8 cellular contexts compared by ENCODE assay signal in genomic region chr15:90529008-90529368, GRCh38. TPM values are rescaled to one million over a fixed set of nuclear protein-coding genes. Genes with fewer than 3 reads are reported as not detected.
DNase-seq lines count a peak whose midpoint lies in the region; ATAC-seq and TF ChIP-seq lines count a peak whose summit lies in the region.

No MANE protein-coding gene starts in this region.

- H3K27me3 Mint-ChIP-seq in GM23338 (ENCODE audit: insufficient read depth, low read depth, poor library complexity) = peaks cover 34% of the 10 kb centered on the region
- no peaks in the 10 kb centered on the region for H3K27me3 Mint-ChIP-seq in T-helper 17 cell

- H3K27ac Mint-ChIP-seq in GM23338 = no peak overlapping the region
- peak overlapping the region; percentile 93 for H3K27ac Mint-ChIP-seq in T-helper 17 cell

- peaks cover 8% of the 10 kb centered on the region; the same call in 1 of the 2 replicates for H4K20me1 ChIP-seq in GM23338 (replicated peaks; ENCODE audit: insufficient read depth)

- ATAC-seq in GM23338 (no peak), T-helper 17 cell (no peak), gastrocnemius medialis (no peak), HG02852 (IDR thresholded peaks at IDR 0.05; ENCODE audit: unreplicated experiment) (no peak)

- in situ Hi-C loops in gastrocnemius medialis (cut with MboI; ENCODE audit: low sequenced_read_pairs in 4 of 4) = no loop called here

- H3K27me3 ChIP-seq in GM23338 (ENCODE audit: insufficient read depth) (peaks cover 51% of the 10 kb centered on the region), gastrocnemius medialis (no peaks in the 10 kb centered on the region)

- intact Hi-C loops in gastrocnemius medialis (cut with DNase I; ENCODE audit: low total_unique reads) = no loop called here

- peak overlapping the region; percentile 97 for H2AFZ ChIP-seq in GM23338

- H3K36me3 ChIP-seq in GM23338 (ENCODE audit: insufficient read depth) (no peaks in the 10 kb centered on the region), gastrocnemius medialis (no peaks in the 10 kb centered on the region)

- peaks cover 3% of the 10 kb centered on the region; the same call in 1 of the 2 replicates for H3F3A ChIP-seq in GM23338 (replicated peaks; ENCODE audit: low read depth)

- peak overlapping the region; percentile 80 for H3K4me2 ChIP-seq in GM23338

- H3K4me3 ChIP-seq in GM23338 = peak overlapping the region; percentile 79
- peak overlapping the region; percentile 69 for H3K4me3 ChIP-seq in fibroblast of villous mesenchyme (ENCODE audit: low read depth, low read length)
- peak overlapping the region; percentile 73 to 98 (median 83) for H3K4me3 ChIP-seq in gastrocnemius medialis

- TF ChIP-seq CTCF in GM23338 (conservative IDR thresholded peaks at IDR 0.05; ENCODE audit: low read depth in 2 of 2) (no peak), fibroblast of villous mesenchyme (IDR thresholded peaks at IDR 0.05; ENCODE audit: insufficient read depth, low read depth, low read length) (no peak), gastrocnemius medialis (IDR thresholded peaks at IDR 0.05 in 4 of 5, conservative IDR thresholded peaks at IDR 0.05 in 1 of 5) (no peak)

- TF ChIP-seq POLR2A in gastrocnemius medialis (IDR thresholded peaks at IDR 0.05) = no peak

- H3K4me1 ChIP-seq in GM23338 (ENCODE audit: insufficient read depth) (no peaks in the 10 kb centered on the region), gastrocnemius medialis (peaks cover 15 to 20% of the 10 kb centered on the region in 2 donors)

- no peaks in the 10 kb centered on the region; the same call in 2 of the 3 replicates for H3K36me3 Mint-ChIP-seq in GM23338 (ENCODE audit: low read depth)
- H3K36me3 Mint-ChIP-seq in T-helper 17 cell (ENCODE audit: low read depth) = peaks cover 3% of the 10 kb centered on the region

- DNase-seq in GM23338 (ENCODE audit: low spot score) (no peak), T-helper 17 cell (no peak), fibroblast of villous mesenchyme (ENCODE audit: low read depth) (no peak), gastrocnemius medialis (no peak), A172 (ENCODE audit: low spot score) (no peak), NCI-H1105 treated with DMSO at 0.1 percent for 48 hours (lab: John Stamatoyannopoulos, UW) (no peak)
- no peak for DNase-seq in stimulated activated naive CD4-positive, alpha-beta T cell treated with Interleukin-2 at 50 U/mL for 16 hours (lab: John Stamatoyannopoulos, UW)

- H3K9me2 ChIP-seq in GM23338 (ENCODE audit: insufficient read depth) = peaks cover 4% of the 10 kb centered on the region; the same call in 1 of the 2 replicates

- H3K4me1 Mint-ChIP-seq in GM23338 (peaks cover 7% of the 10 kb centered on the region), T-helper 17 cell (peaks cover 28% of the 10 kb centered on the region)

- H3K27ac ChIP-seq in GM23338 (ENCODE audit: low read depth) = no peak overlapping the region
- peak overlapping the region; percentile 76 to 94 (median 90) for H3K27ac ChIP-seq in gastrocnemius medialis

- H3K9me3 Mint-ChIP-seq in GM23338 = 0 out of 3 replicates have a peak, but pooled peaks cover 3% of the 10 kb centered on the region

- H3K4me3 Mint-ChIP-seq in GM23338 (peak overlapping the region; percentile 78), T-helper 17 cell (peak overlapping the region; percentile 96)

- H3K9me3 ChIP-seq in T-helper 17 cell (ENCODE audit: control insufficient read depth, low read length, poor library complexity, severe bottlenecking) (no peaks in the 10 kb centered on the region), gastrocnemius medialis (no peaks in the 10 kb centered on the region)

- H3K79me2 ChIP-seq in GM23338 (replicated peaks; ENCODE audit: insufficient read depth) = no peaks in the 10 kb centered on the region

TF ChIP-seq in GM23338, 12 proteins besides CTCF, POLR2A, EP300 and RAD21 (continues in another document):
- TF ChIP-seq ZNF462 (CRISPR knock-in tag; IDR thresholded peaks at IDR 0.05) (no peak), STAT1 (IDR thresholded peaks at IDR 0.05; ENCODE audit: unreplicated experiment) (no peak), REST (IDR thresholded peaks at IDR 0.05; ENCODE audit: unreplicated experiment) (no peak), EZH2phosphoT487 (IDR thresholded peaks at IDR 0.05; ENCODE audit: unreplicated experiment) (no peak)

RNA-seq across cellular contexts. Expression of gene CRTC3, which starts 0.7 kb away (rescaled TPM):
- 3.8 and 6.5 TPM in 2 replicates for total RNA-seq in GM23338 (2014; rRNA removed; shearing (Covaris generic))
- polyA plus RNA-seq in GM23338 (2016; fragmentation: Nextera tagmentation; extraction: Ambion mirVana) = 1.2 and 2.8 TPM in 2 replicates
- total RNA-seq in T-helper 17 cell (10 to 100 TPM; 76.0 to 84.4 TPM), fibroblast of villous mesenchyme (21.2 and 23.2 TPM in 2 replicates), gastrocnemius medialis (10 to 100 TPM; 20.7 to 41.4 (median 30.5) TPM)
- total RNA-seq in A172 (2014; rRNA removed; shearing (Covaris generic)) = 10.3 and 14.0 TPM in 2 replicates
